8 cellular contexts compared by ENCODE assay signal in the genomic region with DNA sequence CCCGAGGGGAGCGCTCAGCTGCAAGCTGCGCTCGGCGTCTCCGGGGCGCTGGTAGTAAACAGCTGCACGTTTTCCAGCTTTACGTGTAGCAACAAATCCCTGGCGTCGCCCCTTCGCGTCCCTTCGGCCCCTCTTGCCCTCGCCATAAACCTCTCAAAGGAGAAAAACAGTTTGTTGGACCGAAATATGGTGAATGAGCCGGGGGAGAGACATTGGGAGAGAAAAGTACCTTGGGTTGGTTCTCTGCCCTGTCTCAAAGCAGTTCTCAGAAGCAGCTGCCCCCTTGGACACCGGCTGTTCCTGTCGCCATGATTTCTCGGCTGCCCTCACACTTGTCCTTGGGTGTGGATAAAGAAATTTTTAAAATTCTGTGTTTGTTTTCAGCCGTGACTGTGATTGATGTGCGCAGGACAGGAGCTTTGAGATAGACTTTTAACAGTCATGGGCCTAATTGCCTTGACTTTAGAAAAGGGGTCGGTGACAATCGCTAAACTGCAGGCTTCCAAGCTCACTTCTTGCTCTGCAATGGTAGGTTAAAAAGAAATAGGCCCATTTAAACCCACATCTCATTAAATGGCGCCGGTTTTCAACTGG. TPM values are rescaled to one million over a fixed set of nuclear protein-coding genes. Genes with fewer than 3 reads are reported as not detected.
DNase-seq lines count a peak whose midpoint lies in the region; ATAC-seq and TF ChIP-seq lines count a peak whose summit lies in the region.

No MANE protein-coding gene starts in this region.

- dilution Hi-C loops in mammary epithelial cell (cut with HindIII; ENCODE audit: low sequenced_read_pairs), result loop anchor here (5.0 kb wide), 1 partner anchor 59 kb away; no protein-coding TSS in a partner anchor

- peaks cover 57% of the 10 kb centered on the region for H3K79me2 ChIP-seq in mammary epithelial cell (ENCODE audit: insufficient read depth, low read length)

- peak overlapping the region; percentile 92 for H3K27ac Mint-ChIP-seq in CD4-positive, alpha-beta T cell

- in situ Hi-C loops in mammary epithelial cell (cut with MboI; ENCODE audit: low sequenced_read_pairs in 2 of 2), result no loop called here

- BruUV-seq in mammary epithelial cell (replicated peaks; lab: Mats Ljungman, UMichigan), result no TSS peak

- H3K4me1 ChIP-seq in mammary epithelial cell (ENCODE audit: insufficient read depth, low read length) (peaks cover 7% of the 10 kb centered on the region), mononuclear cell (ENCODE audit: insufficient read depth, low read length) (peaks cover 41% of the 10 kb centered on the region)

- 4% methylated on average over 14 of the region's 26 CpGs for WGBS in mammary epithelial cell (ENCODE audit: low coverage, missing lambda C conversion rate)

- peak overlapping the region; percentile 87 for H3K27ac ChIP-seq in CD4-positive, alpha-beta T cell (ENCODE audit: low read depth, low read length)
- H3K27ac ChIP-seq in KOPT-K1 (ENCODE audit: low read depth, low read length, poor library complexity, severe bottlenecking), result peak overlapping the region; percentile 71
- peak overlapping the region; percentile 59 for H3K27ac ChIP-seq in mammary epithelial cell (ENCODE audit: insufficient read depth, low read depth, low read length)

- H3K27me3 ChIP-seq in CD4-positive, alpha-beta T cell (ENCODE audit: control insufficient read depth, insufficient read depth, low read length), result no peaks in the 10 kb centered on the region
- H3K27me3 ChIP-seq in mammary epithelial cell (ENCODE audit: insufficient read depth, low read length) (no peaks in the 10 kb centered on the region), mononuclear cell (ENCODE audit: insufficient read depth, low read length) (no peaks in the 10 kb centered on the region)

- H3K36me3 ChIP-seq in KOPT-K1 (ENCODE audit: insufficient read depth, low read length) (no peaks in the 10 kb centered on the region), mammary epithelial cell (ENCODE audit: insufficient read depth, low read length) (no peaks in the 10 kb centered on the region)

- H4K20me1 ChIP-seq in mammary epithelial cell (ENCODE audit: insufficient read depth, low read length), result peaks cover 2% of the 10 kb centered on the region

- CTCF ChIA-PET in CD4-positive, alpha-beta T cell (lab: Charles Lee), result interaction anchor here (0.6 to 2.1 kb wide), 5 partner anchors 30 to 66 kb away, joined by 3 to 12 read pairs (median 3); no protein-coding TSS in a partner anchor
- CTCF ChIA-PET in mammary epithelial cell (lab: Charles Lee; ENCODE audit: low non-redundant PET), result interaction anchor here (1.0 kb wide), 1 partner anchor 30 kb away, joined by 4 read pairs; no protein-coding TSS in a partner anchor

- H3K4me3 ChIP-seq in mammary epithelial cell (replicated peaks in 1 of 3; ENCODE audit: insufficient read depth in 1 of 3, low read depth in 2 of 3, low read length in 3 of 3) (peak overlapping the region; percentile 62 to 97 (median 94)), mononuclear cell (ENCODE audit: low read length) (peak overlapping the region; percentile 76)

- H3K4me1 Mint-ChIP-seq in CD4-positive, alpha-beta T cell (ENCODE audit: low read depth), result peaks cover 52% of the 10 kb centered on the region

- POLR2A ChIA-PET in CD4-positive, alpha-beta T cell (lab: Charles Lee), result interaction anchor here (0.7 to 3.9 kb wide), 20 partner anchors 10 to 1964 kb away, joined by 3 to 35 read pairs (median 5); a partner anchor contains a TSS

- no peak for TF ChIP-seq CTCF in CD4-positive, alpha-beta T cell (IDR thresholded peaks at IDR 0.05)
- no peak for TF ChIP-seq CTCF in mammary epithelial cell (conservative IDR thresholded peaks at IDR 0.05 in 1 of 2, IDR thresholded peaks at IDR 0.05 in 1 of 2; ENCODE audit: extremely low read depth in 1 of 2, insufficient read depth in 1 of 2, low read depth in 1 of 2, low read length in 2 of 2)

- peak overlapping the region; percentile 98 for H2AFZ ChIP-seq in mammary epithelial cell (ENCODE audit: low read depth, low read length)

- H3K4me2 ChIP-seq in mammary epithelial cell (ENCODE audit: insufficient read depth, low read depth, low read length), result peak overlapping the region; percentile 82

- H3K9me3 ChIP-seq in CD4-positive, alpha-beta T cell (ENCODE audit: control insufficient read depth, low read length), result no peaks in the 10 kb centered on the region
- H3K9me3 ChIP-seq in KOPT-K1 (ENCODE audit: insufficient read depth, low read length, poor library complexity, severe bottlenecking) (no peaks in the 10 kb centered on the region), mammary epithelial cell (replicated peaks; ENCODE audit: insufficient read depth, low read length) (no peaks in the 10 kb centered on the region), mononuclear cell (ENCODE audit: low read depth, low read length) (no peaks in the 10 kb centered on the region)

- no peaks in the 10 kb centered on the region for H3K27me3 Mint-ChIP-seq in CD4-positive, alpha-beta T cell

- H3K4me3 Mint-ChIP-seq in CD4-positive, alpha-beta T cell, result peak overlapping the region; percentile 97

- peaks cover 11% of the 10 kb centered on the region for H3K36me3 Mint-ChIP-seq in CD4-positive, alpha-beta T cell (ENCODE audit: low read depth)

- no peak for DNase-seq in CD4-positive, alpha-beta T cell
- DNase-seq in mammary epithelial cell (no peak), CD1c-positive myeloid dendritic cell (ENCODE audit: extremely low spot score) (no peak), NCI-H1436 treated with DMSO at 0.1 percent for 48 hours (lab: John Stamatoyannopoulos, UW) (no peak)
- no peak for DNase-seq in NK-92 treated with Interleukin-12 subunit alpha and Interleukin-12 subunit beta, amount 100 ng/mL, for 24 hours (lab: John Stamatoyannopoulos, UW)

- intact Hi-C loops in CD4-positive, alpha-beta T cell (cut with DNase I, micrococcal nuclease), result loop anchor here (2.0 to 10.0 kb wide), 9 partner anchors 31 to 1949 kb away; a partner anchor contains a TSS
- intact Hi-C loops in mammary epithelial cell (cut with micrococcal nuclease), result no loop called here

- ATAC-seq in CD4-positive, alpha-beta T cell (ENCODE audit: poor library complexity), result no peak
- ATAC-seq in HG03108 (IDR thresholded peaks at IDR 0.05; ENCODE audit: unreplicated experiment), result no peak

- no peaks in the 10 kb centered on the region for H3K9me3 Mint-ChIP-seq in CD4-positive, alpha-beta T cell

- H3K9ac ChIP-seq in mammary epithelial cell (ENCODE audit: insufficient read depth, low read length), result peak overlapping the region; percentile 72

RNA-seq across cellular contexts. Expression of a gene that starts 0.8 kb away (rescaled TPM):
- total RNA-seq in CD4-positive, alpha-beta T cell, result 10 to 100 TPM; 33.8 to 35.5 TPM
- total RNA-seq in mammary epithelial cell (10 to 100 TPM; 20.7 to 24.2 TPM), mononuclear cell (27.7 TPM)
- polyA plus RNA-seq in mammary epithelial cell, result 14.4 TPM
- polyA minus RNA-seq in mammary epithelial cell, result 55.9 TPM

RNA-seq across cellular contexts. Expression of a gene that starts 52.5 kb away (rescaled TPM):
- total RNA-seq in CD4-positive, alpha-beta T cell, result 10 to 100 TPM; 19.9 to 20.9 TPM
- total RNA-seq in mammary epithelial cell (10 to 100 TPM; 36.5 to 73.3 TPM), mononuclear cell (23.7 TPM)
- 23.3 TPM for polyA plus RNA-seq in mammary epithelial cell
- 18.5 TPM for polyA minus RNA-seq in mammary epithelial cell
